In the genomic region with DNA sequence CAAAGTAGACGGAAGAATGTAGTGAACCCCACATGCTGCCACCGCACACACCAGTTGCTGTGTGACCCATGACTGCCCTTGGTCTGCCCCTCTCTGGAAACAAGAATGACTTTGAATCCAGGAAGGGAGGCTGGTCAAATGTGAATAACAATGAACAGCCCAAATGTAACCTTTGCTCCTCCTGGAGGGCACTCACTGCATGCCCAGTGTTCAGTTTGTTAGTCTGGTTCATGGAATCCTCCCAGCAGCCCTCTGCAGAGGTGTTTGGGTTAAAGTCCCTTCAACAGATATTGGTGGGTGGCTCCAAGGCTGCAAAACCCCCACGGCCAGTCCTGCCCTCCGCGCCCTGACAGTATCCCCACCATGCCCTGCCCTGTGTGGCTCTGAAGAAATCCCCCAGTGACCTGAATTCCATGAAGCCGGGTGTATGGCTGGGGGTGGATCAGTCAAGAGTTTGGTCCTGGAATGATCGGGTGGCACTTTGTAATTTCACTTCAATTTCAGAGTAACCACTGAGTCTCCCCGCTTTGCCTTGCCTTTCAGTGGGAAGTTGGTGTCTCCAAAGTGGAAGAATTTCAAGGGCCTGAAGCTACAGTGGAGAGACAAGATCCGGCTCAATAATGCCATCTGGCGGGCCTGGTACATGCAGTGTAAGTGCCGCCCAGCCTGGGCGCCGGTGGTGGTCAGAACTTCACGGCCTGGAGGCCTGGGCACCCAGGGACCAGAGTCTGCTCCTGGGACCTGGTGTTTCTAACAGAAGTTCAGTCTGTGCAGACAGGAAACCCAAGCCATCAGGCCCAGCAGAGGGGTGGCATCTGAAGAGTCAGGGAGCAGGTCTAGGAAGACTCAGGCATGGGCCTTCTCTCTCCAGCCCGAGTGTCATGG, we compare ENCODE assay signal across 15 cellular contexts. TPM values are rescaled to one million over a fixed set of nuclear protein-coding genes. Genes with fewer than 3 reads are reported as not detected.
A peak's percentile ranks its signal among the peaks of the same experiment; 100 is the strongest.
DNase-seq lines count a peak whose midpoint lies in the region; ATAC-seq, FAIRE-seq and TF ChIP-seq lines count a peak whose summit lies in the region.
"Had no signal": no experiment of that assay in that cellular context is flagged by ENCODE, and none has a peak within 500 bp of the region (broad histone marks: within the 10 kb centered on the region; RNA-seq: fewer than 3 reads in every experiment).

No MANE protein-coding gene starts in this region.

- no peaks in the 10 kb centered on the region for H3K9me3 Mint-ChIP-seq in activated naive CD4-positive, alpha-beta T cell treated with anti-CD3 and anti-CD28 coated beads, Interleukin-2, amount 50 U/mL, for 72 hours
- H3K9me3 Mint-ChIP-seq in activated naive CD4-positive, alpha-beta T cell treated with anti-CD3 and anti-CD28 coated beads for 36 hours: no peaks in the 10 kb centered on the region
- H3K9me3 Mint-ChIP-seq: activated B cell treated with CpG ODN at 0.5 μM for 24 hours, naive B cell had no signal

- peaks cover 0 to 44% of the 10 kb centered on the region in 2 donors for H3K36me3 ChIP-seq in adrenal gland (replicated peaks in 1 of 2)
- H3K36me3 ChIP-seq in HepG2 (replicated peaks in 1 of 2; ENCODE audit: control insufficient read depth in 1 of 2, insufficient read depth in 2 of 2, low read length in 2 of 2): peaks cover 19 to 41% of the 10 kb centered on the region in 2 experiments; a peak in 4 of 5 replicates
- peaks cover 39% of the 10 kb centered on the region in 2 donors for H3K36me3 ChIP-seq in thyroid gland

- no peak for ATAC-seq in activated naive CD4-positive, alpha-beta T cell treated with anti-CD3 and anti-CD28 coated beads, Interleukin-2, amount 50 U/mL, for 72 hours
- ATAC-seq in HepG2: peak; percentile 80

- intact Hi-C loops in activated naive CD4-positive, alpha-beta T cell treated with anti-CD3 and anti-CD28 coated beads for 36 hours (cut with micrococcal nuclease): no loop called here
- intact Hi-C loops in adrenal gland (cut with DNase I): loop anchor here in 1 of 2 donors (10.0 kb wide), 1 partner anchor 202 kb away; no protein-coding TSS in a partner anchor
- intact Hi-C loops in HepG2 (cut with micrococcal nuclease; ENCODE audit: unreplicated experiment): loop anchor here (10.0 kb wide), 1 partner anchor 172 kb away; no protein-coding TSS in a partner anchor
- intact Hi-C loops in thyroid gland (cut with DNase I): loop anchor here (5.0 kb wide), 2 partner anchors 65 to 210 kb away; a partner anchor contains a TSS

- H2AFZ ChIP-seq in HepG2 (ENCODE audit: low read length): no peak overlapping the region
- H2AFZ ChIP-seq: PC-9 had no signal

- no peaks in the 10 kb centered on the region for H3K27me3 ChIP-seq in adrenal gland
- no peaks in the 10 kb centered on the region for H3K27me3 ChIP-seq in HepG2 (ENCODE audit: control insufficient read depth in 1 of 2, insufficient read depth in 2 of 2, low read length in 2 of 2)
- H3K27me3 ChIP-seq in thyroid gland: no peaks in the 10 kb centered on the region

- in situ Hi-C loops in HepG2 (cut with HindIII; ENCODE audit: extremely low pct_ligation_motif_present, low pct_unique_long_range_greater_than_20kb) (no loop called here), KBM-7 (cut with MboI; ENCODE audit: low pct_unique_long_range_greater_than_20kb, low sequenced_read_pairs) (no loop called here)

- H4K20me1 ChIP-seq in HepG2 (ENCODE audit: insufficient read depth, low read length): 0 out of 2 replicates have a peak, but pooled peaks cover 3% of the 10 kb centered on the region

- H3K4me3 ChIP-seq in adrenal gland (no peak overlapping the region), HepG2 (replicated peaks in 1 of 3; ENCODE audit: insufficient read depth in 1 of 3, low read depth in 2 of 3, low read length in 3 of 3) (no peak overlapping the region), thyroid gland (replicated peaks in 1 of 3) (no peak overlapping the region)
- H3K4me3 ChIP-seq: PC-9 had no signal

- TF ChIP-seq CTCF in adrenal gland (IDR thresholded peaks at IDR 0.05) (peak in 5 of 6 experiments; percentile 33 to 55 (median 37)), HepG2 (CRISPR knock-in tag; IDR thresholded peaks at IDR 0.05) (peak; percentile 45), thyroid gland (IDR thresholded peaks at IDR 0.05) (peak in 1 of 6 experiments; percentile 30)

- no peak for DNase-seq in activated naive CD4-positive, alpha-beta T cell treated with anti-CD3 and anti-CD28 coated beads, Interleukin-2, amount 50 U/mL, for 72 hours (ENCODE audit: low spot score in 2 of 2)
- DNase-seq in activated naive CD4-positive, alpha-beta T cell treated with anti-CD3 and anti-CD28 coated beads for 36 hours: no peak
- peak in 5 of 7 donors; percentile 60 to 79 (median 62) for DNase-seq in adrenal gland
- DNase-seq in HepG2 (ENCODE audit: low spot score): peak; percentile 73
- DNase-seq in thyroid gland: peak; percentile 41 to 42
- DNase-seq in stimulated activated naive CD4-positive, alpha-beta T cell treated with Interleukin-2 at 50 U/mL for 16 hours (lab: John Stamatoyannopoulos, UW): no peak
- DNase-seq in KBM-7: no peak
- DNase-seq in NCI-H2171 treated with DMSO at 0.1 percent for 48 hours (lab: John Stamatoyannopoulos, UW): no peak
- DNase-seq: activated B cell treated with CpG ODN at 0.5 μM for 24 hours; effector CD4-positive, alpha-beta T cell; naive B cell; NCI-H1092; PC-9; stimulated activated CD4-positive, alpha-beta T cell treated with anti-CD3 and anti-CD28 coated beads, Interleukin-4, amount 100 ng/mL, for 4 hours had no signal

- H3K4me1 ChIP-seq in adrenal gland (replicated peaks in 1 of 2) (peaks cover 0 to 44% of the 10 kb centered on the region in 2 donors), HepG2 (ENCODE audit: insufficient read depth, low read length) (peaks cover 38% of the 10 kb centered on the region), thyroid gland (peaks cover 12 to 29% of the 10 kb centered on the region in 2 donors)

- 72 to 79% (median 73%) methylated on average over 10 to 15 of the region's 15 CpGs for WGBS in adrenal gland, 4 donors
- WGBS in HepG2 (ENCODE audit: low lambda C conversion rate): 75% methylated on average over 9 of the region's 15 CpGs
- WGBS in thyroid gland, 2 donors: 82 to 88% methylated on average over 11 to 13 of the region's 15 CpGs

- peaks cover 27% of the 10 kb centered on the region for H3K4me1 Mint-ChIP-seq in activated naive CD4-positive, alpha-beta T cell treated with anti-CD3 and anti-CD28 coated beads for 36 hours (ENCODE audit: low read depth)

- TF ChIP-seq POLR2A in adrenal gland (IDR thresholded peaks at IDR 0.05) (no peak), HepG2 (IDR thresholded peaks at IDR 0.05; ENCODE audit: insufficient read depth in 1 of 2, low read depth in 2 of 2, low read length in 2 of 2) (no peak), thyroid gland (IDR thresholded peaks at IDR 0.05) (no peak)

- CTCF ChIA-PET in activated naive CD4-positive, alpha-beta T cell treated with anti-CD3 and anti-CD28 coated beads for 36 hours (lab: Charles Lee): interaction anchor here (0.6 to 5.1 kb wide), 3 partner anchors 71 to 679 kb away, joined by 3 to 78 read pairs (median 6); no protein-coding TSS in a partner anchor
- CTCF ChIA-PET in HepG2 (lab: Yijun Ruan, JAX; ENCODE audit: low intra/inter-chr PET ratio, low total read pairs): interaction anchor here (2.1 kb wide), 1 partner anchor 72 kb away, joined by 9 read pairs; no protein-coding TSS in a partner anchor

- POLR2A ChIA-PET in HepG2 (lab: Yijun Ruan, JAX): no interaction called here

- no peaks in the 10 kb centered on the region for H3K9me3 ChIP-seq in adrenal gland (replicated peaks in 1 of 3)
- H3K9me3 ChIP-seq in HepG2 (ENCODE audit: low read length): no peaks in the 10 kb centered on the region
- H3K9me3 ChIP-seq in thyroid gland: no peaks in the 10 kb centered on the region

- H3K4me3 Mint-ChIP-seq in activated naive CD4-positive, alpha-beta T cell treated with anti-CD3 and anti-CD28 coated beads for 36 hours: no peak overlapping the region
- H3K4me3 Mint-ChIP-seq: activated B cell treated with CpG ODN at 0.5 μM for 24 hours had no signal

- H3K27ac ChIP-seq in adrenal gland (peak overlapping the region in 1 of 5 donors; percentile 22), HepG2 (ENCODE audit: extremely low read length, insufficient read depth, low read length) (peak overlapping the region; percentile 50), thyroid gland (no peak overlapping the region)
- H3K27ac ChIP-seq: PC-9 had no signal

- peaks cover 3% of the 10 kb centered on the region for H3K79me2 ChIP-seq in HepG2 (ENCODE audit: insufficient read depth, low read length)

- no peak; the same call in 1 of the 2 replicates for TF ChIP-seq RAD21 in HepG2 (CRISPR knock-in tag; IDR thresholded peaks at IDR 0.05)

- H3K36me3 Mint-ChIP-seq in activated naive CD4-positive, alpha-beta T cell treated with anti-CD3 and anti-CD28 coated beads, Interleukin-2, amount 50 U/mL, for 72 hours: no peaks in the 10 kb centered on the region
- no peaks in the 10 kb centered on the region for H3K36me3 Mint-ChIP-seq in activated naive CD4-positive, alpha-beta T cell treated with anti-CD3 and anti-CD28 coated beads for 36 hours (ENCODE audit: low read depth)

- no peak for TF ChIP-seq EP300 in HepG2 (IDR thresholded peaks at IDR 0.05; ENCODE audit: low read depth in 2 of 2, low read length in 2 of 2)
- TF ChIP-seq EP300 in HepG2 (CRISPR knock-in tag; IDR thresholded peaks at IDR 0.05; ENCODE audit: borderline replicate concordance): no peak

- BruUV-seq in HepG2 (replicated peaks; lab: Mats Ljungman, UMichigan): no TSS peak

- H3K4me2 ChIP-seq in HepG2 (ENCODE audit: low read depth, low read length): peak overlapping the region; percentile 13; the same call in 1 of the 2 replicates
- H3K4me2 ChIP-seq: PC-9 had no signal

- H3K9ac ChIP-seq in HepG2 (ENCODE audit: insufficient read depth, low read depth, low read length): no peak overlapping the region

- peak overlapping the region; percentile 13 to 65 for H3K27ac Mint-ChIP-seq in activated naive CD4-positive, alpha-beta T cell treated with anti-CD3 and anti-CD28 coated beads, Interleukin-2, amount 50 U/mL, for 72 hours
- H3K27ac Mint-ChIP-seq in activated naive CD4-positive, alpha-beta T cell treated with anti-CD3 and anti-CD28 coated beads for 36 hours: no peak overlapping the region
- H3K27ac Mint-ChIP-seq: activated B cell treated with CpG ODN at 0.5 μM for 24 hours had no signal

- peak; percentile 90 for FAIRE-seq in HepG2 (lab: Jason Lieb, UNC)
- FAIRE-seq: GM19239 had no signal

- no peaks in the 10 kb centered on the region for H3K27me3 Mint-ChIP-seq in activated naive CD4-positive, alpha-beta T cell treated with anti-CD3 and anti-CD28 coated beads for 36 hours (ENCODE audit: low read depth)
- H3K27me3 Mint-ChIP-seq: activated B cell treated with CpG ODN at 0.5 μM for 24 hours, naive B cell had no signal

RNA-seq across cellular contexts. Expression of a gene that starts 47.1 kb away (rescaled TPM):
- under 1 TPM in 1 of 2 donors, not detected in 1; 0.87 TPM for total RNA-seq in activated naive CD4-positive, alpha-beta T cell treated with anti-CD3 and anti-CD28 coated beads, Interleukin-2, amount 50 U/mL, for 72 hours
- not detected for total RNA-seq in activated naive CD4-positive, alpha-beta T cell treated with anti-CD3 and anti-CD28 coated beads for 36 hours
- total RNA-seq in adrenal gland (not detected), HepG2 (2016; rRNA removed; fragmentation: Illumina TruSeq; extraction: Trizol) (not detected in 2 replicates), thyroid gland (not detected)
- polyA plus RNA-seq in adrenal gland (not detected), HepG2 (2011; rRNA removed) (not detected in 2 replicates)
- total RNA-seq in HepG2 (2016; cell fraction: cytosol; rRNA removed; fragmentation: Illumina TruSeq; extraction: Trizol; ENCODE audit: low read depth): not detected in 2 replicates
- not detected in 2 replicates for total RNA-seq in HepG2 (2016; cell fraction: insoluble cytoplasmic fraction; rRNA removed; fragmentation: Illumina TruSeq; extraction: Trizol)
- total RNA-seq in HepG2 (2016; cell fraction: membrane; rRNA removed; fragmentation: Illumina TruSeq; extraction: Trizol): not detected in 2 replicates
- not detected in 2 replicates for total RNA-seq in HepG2 (2016; cell fraction: nucleus; rRNA removed; fragmentation: Illumina TruSeq; extraction: Trizol)
- polyA plus RNA-seq in HepG2 (2011; cell fraction: cytosol; rRNA removed): not detected in 2 replicates
- polyA plus RNA-seq in HepG2 (2011; cell fraction: nucleus; rRNA removed): not detected in 2 replicates
- not detected in 2 replicates for polyA plus RNA-seq in HepG2 (2012)
- polyA plus RNA-seq in HepG2 (2016; cell fraction: cytosol; fragmentation: Illumina TruSeq; extraction: Trizol; ENCODE audit: low read depth): not detected in 2 replicates
- polyA plus RNA-seq in HepG2 (2016; cell fraction: insoluble cytoplasmic fraction; fragmentation: Illumina TruSeq; extraction: Trizol; ENCODE audit: low read depth): not detected in 2 replicates
- not detected in 2 replicates for polyA plus RNA-seq in HepG2 (2016; cell fraction: membrane; fragmentation: Illumina TruSeq; extraction: Trizol; ENCODE audit: low read depth)
- not detected in 2 replicates for polyA plus RNA-seq in HepG2 (2016; cell fraction: nucleus; fragmentation: Illumina TruSeq; extraction: Trizol; ENCODE audit: insufficient read depth, low read depth)
- not detected in 2 replicates for polyA minus RNA-seq in HepG2 (2011; rRNA and poly(A)+ RNA removed; ENCODE audit: low replicate concordance)
- not detected in 2 replicates for polyA minus RNA-seq in HepG2 (2011; cell fraction: cytosol; rRNA and poly(A)+ RNA removed)
- polyA minus RNA-seq in HepG2 (2011; cell fraction: nucleus; rRNA and poly(A)+ RNA removed): not detected in 2 replicates
- total RNA-seq: activated B cell treated with CpG ODN at 0.5 μM for 24 hours, PC-9 had no signal

RNA-seq across cellular contexts. Expression of a gene that starts 48.4 kb away (rescaled TPM):
- 10 to 100 TPM; 34.9 to 36.0 TPM for total RNA-seq in activated naive CD4-positive, alpha-beta T cell treated with anti-CD3 and anti-CD28 coated beads, Interleukin-2, amount 50 U/mL, for 72 hours
- 10 to 100 TPM; 18.8 to 22.0 TPM for total RNA-seq in activated naive CD4-positive, alpha-beta T cell treated with anti-CD3 and anti-CD28 coated beads for 36 hours
- total RNA-seq in adrenal gland (10 to 100 TPM; 29.5 to 79.1 (median 42.3) TPM), HepG2 (2016; rRNA removed; fragmentation: Illumina TruSeq; extraction: Trizol) (4.4 and 5.3 TPM in 2 replicates), thyroid gland (10 to 100 TPM; 34.0 to 70.1 (median 46.2) TPM)
- polyA plus RNA-seq in adrenal gland (10 to 100 TPM; 29.1 to 98.1 (median 29.3) TPM), HepG2 (2011; rRNA removed) (6.3 and 6.7 TPM in 2 replicates)
- total RNA-seq in HepG2 (2016; cell fraction: cytosol; rRNA removed; fragmentation: Illumina TruSeq; extraction: Trizol; ENCODE audit: low read depth): 23.5 and 32.3 TPM in 2 replicates
- total RNA-seq in HepG2 (2016; cell fraction: insoluble cytoplasmic fraction; rRNA removed; fragmentation: Illumina TruSeq; extraction: Trizol): 4.0 and 6.0 TPM in 2 replicates
- total RNA-seq in HepG2 (2016; cell fraction: membrane; rRNA removed; fragmentation: Illumina TruSeq; extraction: Trizol): 9.3 and 10.6 TPM in 2 replicates
- 7.4 and 8.4 TPM in 2 replicates for total RNA-seq in HepG2 (2016; cell fraction: nucleus; rRNA removed; fragmentation: Illumina TruSeq; extraction: Trizol)
- 2.2 and 2.4 TPM in 2 replicates for polyA plus RNA-seq in HepG2 (2011; cell fraction: cytosol; rRNA removed)
- 25.4 and 79.6 TPM in 2 replicates for polyA plus RNA-seq in HepG2 (2011; cell fraction: nucleus; rRNA removed)
- 10.8 and 14.9 TPM in 2 replicates for polyA plus RNA-seq in HepG2 (2012)
- polyA plus RNA-seq in HepG2 (2016; cell fraction: cytosol; fragmentation: Illumina TruSeq; extraction: Trizol; ENCODE audit: low read depth): 8.7 and 8.8 TPM in 2 replicates
- polyA plus RNA-seq in HepG2 (2016; cell fraction: insoluble cytoplasmic fraction; fragmentation: Illumina TruSeq; extraction: Trizol; ENCODE audit: low read depth): 6.2 and 10.8 TPM in 2 replicates
- 12.2 and 13.1 TPM in 2 replicates for polyA plus RNA-seq in HepG2 (2016; cell fraction: membrane; fragmentation: Illumina TruSeq; extraction: Trizol; ENCODE audit: low read depth)
- polyA plus RNA-seq in HepG2 (2016; cell fraction: nucleus; fragmentation: Illumina TruSeq; extraction: Trizol; ENCODE audit: insufficient read depth, low read depth): 23.5 and 26.5 TPM in 2 replicates
- 10.1 and 18.6 TPM in 2 replicates for polyA minus RNA-seq in HepG2 (2011; rRNA and poly(A)+ RNA removed; ENCODE audit: low replicate concordance)
- polyA minus RNA-seq in HepG2 (2011; cell fraction: cytosol; rRNA and poly(A)+ RNA removed): 6.0 and 7.2 TPM in 2 replicates
- 12.4 and 12.6 TPM in 2 replicates for polyA minus RNA-seq in HepG2 (2011; cell fraction: nucleus; rRNA and poly(A)+ RNA removed)

RNA-seq across cellular contexts. Expression of a gene that starts 56.0 kb away (rescaled TPM):
- total RNA-seq in activated naive CD4-positive, alpha-beta T cell treated with anti-CD3 and anti-CD28 coated beads, Interleukin-2, amount 50 U/mL, for 72 hours: under 1 TPM; 0.36 to 0.47 TPM
- under 1 TPM in 1 of 2 experiments, not detected in 1; 0.60 TPM for total RNA-seq in activated naive CD4-positive, alpha-beta T cell treated with anti-CD3 and anti-CD28 coated beads for 36 hours
- 1 to 10 TPM in 6 of 8 donors, under 1 TPM in 2; 0.17 to 4.5 (median 1.2) TPM for total RNA-seq in adrenal gland
- 1 to 10 TPM in 2 of 3 donors, under 1 TPM in 1; 0.26 to 1.1 (median 1.1) TPM for polyA plus RNA-seq in adrenal gland
- not detected in 2 replicates for total RNA-seq in HepG2 (2016; rRNA removed; fragmentation: Illumina TruSeq; extraction: Trizol)
- not detected in 2 replicates for total RNA-seq in HepG2 (2016; cell fraction: cytosol; rRNA removed; fragmentation: Illumina TruSeq; extraction: Trizol; ENCODE audit: low read depth)
- total RNA-seq in HepG2 (2016; cell fraction: insoluble cytoplasmic fraction; rRNA removed; fragmentation: Illumina TruSeq; extraction: Trizol): not detected in 2 replicates
- not detected in 2 replicates for total RNA-seq in HepG2 (2016; cell fraction: membrane; rRNA removed; fragmentation: Illumina TruSeq; extraction: Trizol)
- not detected in 2 replicates for total RNA-seq in HepG2 (2016; cell fraction: nucleus; rRNA removed; fragmentation: Illumina TruSeq; extraction: Trizol)
- polyA plus RNA-seq in HepG2 (2011; rRNA removed): not detected in 2 replicates
- polyA plus RNA-seq in HepG2 (2011; cell fraction: cytosol; rRNA removed): not detected in 2 replicates
- not detected in 2 replicates for polyA plus RNA-seq in HepG2 (2011; cell fraction: nucleus; rRNA removed)
- not detected in 2 replicates for polyA plus RNA-seq in HepG2 (2012)
- polyA plus RNA-seq in HepG2 (2016; cell fraction: cytosol; fragmentation: Illumina TruSeq; extraction: Trizol; ENCODE audit: low read depth): not detected in 2 replicates
- not detected in 2 replicates for polyA plus RNA-seq in HepG2 (2016; cell fraction: insoluble cytoplasmic fraction; fragmentation: Illumina TruSeq; extraction: Trizol; ENCODE audit: low read depth)
- polyA plus RNA-seq in HepG2 (2016; cell fraction: membrane; fragmentation: Illumina TruSeq; extraction: Trizol; ENCODE audit: low read depth): not detected in 2 replicates
- 0.68 TPM in 1 of 2 replicates, not detected in the other for polyA plus RNA-seq in HepG2 (2016; cell fraction: nucleus; fragmentation: Illumina TruSeq; extraction: Trizol; ENCODE audit: insufficient read depth, low read depth)
- not detected in 2 replicates for polyA minus RNA-seq in HepG2 (2011; rRNA and poly(A)+ RNA removed; ENCODE audit: low replicate concordance)
- polyA minus RNA-seq in HepG2 (2011; cell fraction: cytosol; rRNA and poly(A)+ RNA removed): not detected in 2 replicates
- not detected in 2 replicates for polyA minus RNA-seq in HepG2 (2011; cell fraction: nucleus; rRNA and poly(A)+ RNA removed)
- total RNA-seq in thyroid gland: 10 to 100 TPM in 1 of 4 donors, 1 to 10 TPM in 3; 2.7 to 11.4 (median 5.3) TPM
- total RNA-seq: activated B cell treated with CpG ODN at 0.5 μM for 24 hours had no signal

Comparison
In these comparisons a context has a peak if more than half of its experiments do, and no peak if none do; other contexts are left out.
1. DNase-seq: peak in adrenal gland (5 of 7), HepG2 (single experiment) and thyroid gland (2 of 2); none in activated naive CD4-positive, alpha-beta T cell treated with anti-CD3 and anti-CD28 coated beads, Interleukin-2, amount 50 U/mL, for 72 hours (0 of 2), activated naive CD4-positive, alpha-beta T cell treated with anti-CD3 and anti-CD28 coated beads for 36 hours (single experiment), stimulated activated naive CD4-positive, alpha-beta T cell treated with Interleukin-2 at 50 U/mL for 16 hours (single experiment), KBM-7 (single experiment) and NCI-H2171 treated with DMSO at 0.1 percent for 48 hours (single experiment).